Comparison of ENCODE assay signal across 10 cellular contexts in genomic region chr9:131704195-131704983, GRCh38. TPM values are rescaled to one million over a fixed set of nuclear protein-coding genes. Genes with fewer than 3 reads are reported as not detected.
DNase-seq lines count a peak whose midpoint lies in the region; ATAC-seq lines count a peak whose summit lies in the region.
"Had no signal": no experiment of that assay in that cellular context is flagged by ENCODE, and none has a peak within 500 bp of the region (broad histone marks: within the 10 kb centered on the region; RNA-seq: fewer than 3 reads in every experiment).

No MANE protein-coding gene starts in this region.

- no peaks in the 10 kb centered on the region for H3K9me3 Mint-ChIP-seq in activated CD4-positive, alpha-beta T cell treated with anti-CD3 and anti-CD28 coated beads for 36 hours (ENCODE audit: low read depth)
- H3K9me3 Mint-ChIP-seq in stimulated activated naive B cell treated with anti-CD40 and anti-IgM and Interleukin-4, amounts not matched to agents 10 μg/mL and 1 μg/mL and 100 μg/mL, for 72 hours, result no peaks in the 10 kb centered on the region

- peaks cover 12% of the 10 kb centered on the region for H3K36me3 Mint-ChIP-seq in activated CD4-positive, alpha-beta T cell treated with anti-CD3 and anti-CD28 coated beads for 36 hours (ENCODE audit: low read depth)
- H3K36me3 Mint-ChIP-seq in stimulated activated naive B cell treated with anti-CD40 and anti-IgM and Interleukin-4, amounts not matched to agents 10 μg/mL and 1 μg/mL and 100 μg/mL, for 72 hours, result peaks cover 28 to 56% of the 10 kb centered on the region in 2 donors

- POLR2A ChIA-PET in activated CD4-positive, alpha-beta T cell treated with anti-CD3 and anti-CD28 coated beads for 36 hours (lab: Charles Lee), result interaction anchor here (1.0 to 1.7 kb wide), 3 partner anchors 27 to 37 kb away, joined by 3 to 4 read pairs (median 3); no protein-coding TSS in a partner anchor

- no peak overlapping the region for H3K4me3 Mint-ChIP-seq in activated CD4-positive, alpha-beta T cell treated with anti-CD3 and anti-CD28 coated beads for 36 hours
- peak overlapping the region; percentile 15 to 18 for H3K4me3 Mint-ChIP-seq in stimulated activated naive B cell treated with anti-CD40 and anti-IgM and Interleukin-4, amounts not matched to agents 10 μg/mL and 1 μg/mL and 100 μg/mL, for 72 hours

- intact Hi-C loops in activated CD4-positive, alpha-beta T cell treated with anti-CD3 and anti-CD28 coated beads for 36 hours (cut with DNase I, micrococcal nuclease), result no loop called here

- no peak for DNase-seq in activated CD4-positive, alpha-beta T cell treated with anti-CD3 and anti-CD28 coated beads for 36 hours
- DNase-seq in activated CD4-positive, alpha-beta T cell treated with anti-CD3 and anti-CD28 coated beads for 48 hours, result no peak
- DNase-seq in NCI-H69 (lab: John Stamatoyannopoulos, UW) (peak; percentile 94), HuH-7.5 (ENCODE audit: low spot score) (no peak), COLO829 (ENCODE audit: low spot score) (no peak)
- DNase-seq in stimulated activated naive B cell treated with anti-CD40 and anti-IgM and Interleukin-4, amounts not matched to agents 10 μg/mL and 1 μg/mL and 100 μg/mL, for 72 hours, result no peak
- DNase-seq: C1 segment of cervical spinal cord, SIG-M5 had no signal

- H3K4me1 Mint-ChIP-seq in activated CD4-positive, alpha-beta T cell treated with anti-CD3 and anti-CD28 coated beads for 36 hours, result peaks cover 83% of the 10 kb centered on the region
- peaks cover 54 to 97% of the 10 kb centered on the region in 2 donors for H3K4me1 Mint-ChIP-seq in stimulated activated naive B cell treated with anti-CD40 and anti-IgM and Interleukin-4, amounts not matched to agents 10 μg/mL and 1 μg/mL and 100 μg/mL, for 72 hours

- no peak for ATAC-seq in activated CD4-positive, alpha-beta T cell treated with anti-CD3 and anti-CD28 coated beads for 36 hours
- ATAC-seq in esophagus mucosa (peak; percentile 34), GM21360 (IDR thresholded peaks at IDR 0.05; ENCODE audit: unreplicated experiment) (no peak)
- no peak for ATAC-seq in stimulated activated naive B cell treated with anti-CD40 and anti-IgM and Interleukin-4, amounts not matched to agents 10 μg/mL and 1 μg/mL and 100 μg/mL, for 72 hours (replicated peaks)

- CTCF ChIA-PET in activated CD4-positive, alpha-beta T cell treated with anti-CD3 and anti-CD28 coated beads for 36 hours (lab: Charles Lee), result interaction anchor here (0.5 to 0.9 kb wide), 2 partner anchors 9 to 256 kb away, joined by 3 to 4 read pairs; no protein-coding TSS in a partner anchor

- peak overlapping the region; percentile 5 for H3K27ac Mint-ChIP-seq in activated CD4-positive, alpha-beta T cell treated with anti-CD3 and anti-CD28 coated beads for 36 hours
- peak overlapping the region; percentile 43 for H3K27ac Mint-ChIP-seq in stimulated activated naive B cell treated with anti-CD40 and anti-IgM and Interleukin-4, amounts not matched to agents 10 μg/mL and 1 μg/mL and 100 μg/mL, for 72 hours

- no peaks in the 10 kb centered on the region for H3K27me3 Mint-ChIP-seq in activated CD4-positive, alpha-beta T cell treated with anti-CD3 and anti-CD28 coated beads for 36 hours
- H3K27me3 Mint-ChIP-seq in stimulated activated naive B cell treated with anti-CD40 and anti-IgM and Interleukin-4, amounts not matched to agents 10 μg/mL and 1 μg/mL and 100 μg/mL, for 72 hours, result no peaks in the 10 kb centered on the region

RNA-seq across cellular contexts. Expression of gene RAPGEF1, which starts 35.5 kb away (rescaled TPM):
- 100 to 1,000 TPM in 1 of 2 experiments, 10 to 100 TPM in 1; 86.7 to 108 TPM for total RNA-seq in activated CD4-positive, alpha-beta T cell treated with anti-CD3 and anti-CD28 coated beads for 36 hours
- 21.0 TPM for total RNA-seq in esophagus mucosa
